Comparison of ENCODE assay signal across 15 cellular contexts in the genomic region with DNA sequence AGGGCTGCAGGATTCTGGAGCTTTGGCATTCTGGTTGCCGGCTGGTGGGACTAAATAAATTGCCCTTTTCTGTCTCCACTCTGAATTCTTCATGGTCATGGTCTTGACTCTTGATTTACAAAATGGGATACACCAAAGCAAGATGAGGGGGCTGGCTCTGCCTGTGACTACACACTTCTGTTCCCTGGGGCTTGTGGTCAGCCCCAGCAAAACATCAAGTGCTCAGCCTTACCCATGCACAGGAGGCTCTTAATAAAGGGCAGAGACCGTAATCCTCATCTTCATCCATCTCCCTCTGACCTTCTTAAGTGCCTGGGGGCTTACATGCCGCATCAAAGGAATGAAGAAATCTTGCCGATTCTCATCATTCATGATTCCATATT.
"Had no signal": no experiment of that assay in that cellular context is flagged by ENCODE, and none has a peak within 500 bp of the region (broad histone marks: within the 10 kb centered on the region; RNA-seq: fewer than 3 reads in every experiment).

No MANE protein-coding gene starts in this region.

- ATAC-seq: left lobe of liver; naive thymus-derived CD8-positive, alpha-beta T cell; stimulated activated effector memory CD8-positive, alpha-beta T cell treated with anti-CD3 and anti-CD28 coated beads, Interleukin-12 subunit alpha, Interleukin-12 subunit beta, amount 100 ng/mL, for 72 hours; stimulated activated naive CD8-positive, alpha-beta T cell treated with anti-CD3 and anti-CD28 coated beads, Interleukin-15, Interleukin-2, amounts not matched to agents 100 U/mL and 50 U/mL, for 24 hours had no signal

- H3K27ac Mint-ChIP-seq: endodermal cell; naive thymus-derived CD8-positive, alpha-beta T cell; stimulated activated effector memory CD8-positive, alpha-beta T cell treated with anti-CD3 and anti-CD28 coated beads, Interleukin-12 subunit alpha, Interleukin-12 subunit beta, amount 100 ng/mL, for 72 hours had no signal

- H3K4me3 ChIP-seq: coronary artery, heart right ventricle, suprapubic skin, thyroid gland, upper lobe of left lung, uterus had no signal

- H3K9me3 ChIP-seq: neutrophil, suprapubic skin, thyroid gland, upper lobe of left lung, uterus had no signal

- H3K4me3 Mint-ChIP-seq: endodermal cell; naive thymus-derived CD8-positive, alpha-beta T cell; stimulated activated effector memory CD8-positive, alpha-beta T cell treated with anti-CD3 and anti-CD28 coated beads, Interleukin-12 subunit alpha, Interleukin-12 subunit beta, amount 100 ng/mL, for 72 hours had no signal

- DNase-seq: effector CD4-positive, alpha-beta T cell; endodermal cell; heart right ventricle; naive thymus-derived CD8-positive, alpha-beta T cell; stimulated activated CD4-positive, alpha-beta T cell treated with anti-CD3 and anti-CD28 coated beads, Interleukin-4, amount 100 ng/mL, for 1 hour; stimulated activated CD8-positive, alpha-beta memory T cell treated with anti-CD3 and anti-CD28 coated beads, Interleukin-4, amount 100 ng/mL, for 48 hours; stimulated activated naive CD8-positive, alpha-beta T cell treated with anti-CD3 and anti-CD28 coated beads, Interleukin-15, Interleukin-2, amounts not matched to agents 100 U/mL and 50 U/mL, for 24 hours; uterus had no signal

- H3K4me1 Mint-ChIP-seq: endodermal cell had no signal

- H3K27ac ChIP-seq: coronary artery, heart right ventricle, neutrophil, suprapubic skin, thyroid gland, uterus had no signal

- H3K36me3 ChIP-seq: heart right ventricle, neutrophil, suprapubic skin, thyroid gland, upper lobe of left lung, uterus had no signal

- H3K36me3 Mint-ChIP-seq: stimulated activated effector memory CD8-positive, alpha-beta T cell treated with anti-CD3 and anti-CD28 coated beads, Interleukin-12 subunit alpha, Interleukin-12 subunit beta, amount 100 ng/mL, for 72 hours had no signal

- H3K27me3 ChIP-seq: heart right ventricle, neutrophil, suprapubic skin, thyroid gland, upper lobe of left lung, uterus had no signal

- H3K4me1 ChIP-seq: suprapubic skin, uterus had no signal
